Comparison of ENCODE assay signal across 1 cellular context in the genomic region with DNA sequence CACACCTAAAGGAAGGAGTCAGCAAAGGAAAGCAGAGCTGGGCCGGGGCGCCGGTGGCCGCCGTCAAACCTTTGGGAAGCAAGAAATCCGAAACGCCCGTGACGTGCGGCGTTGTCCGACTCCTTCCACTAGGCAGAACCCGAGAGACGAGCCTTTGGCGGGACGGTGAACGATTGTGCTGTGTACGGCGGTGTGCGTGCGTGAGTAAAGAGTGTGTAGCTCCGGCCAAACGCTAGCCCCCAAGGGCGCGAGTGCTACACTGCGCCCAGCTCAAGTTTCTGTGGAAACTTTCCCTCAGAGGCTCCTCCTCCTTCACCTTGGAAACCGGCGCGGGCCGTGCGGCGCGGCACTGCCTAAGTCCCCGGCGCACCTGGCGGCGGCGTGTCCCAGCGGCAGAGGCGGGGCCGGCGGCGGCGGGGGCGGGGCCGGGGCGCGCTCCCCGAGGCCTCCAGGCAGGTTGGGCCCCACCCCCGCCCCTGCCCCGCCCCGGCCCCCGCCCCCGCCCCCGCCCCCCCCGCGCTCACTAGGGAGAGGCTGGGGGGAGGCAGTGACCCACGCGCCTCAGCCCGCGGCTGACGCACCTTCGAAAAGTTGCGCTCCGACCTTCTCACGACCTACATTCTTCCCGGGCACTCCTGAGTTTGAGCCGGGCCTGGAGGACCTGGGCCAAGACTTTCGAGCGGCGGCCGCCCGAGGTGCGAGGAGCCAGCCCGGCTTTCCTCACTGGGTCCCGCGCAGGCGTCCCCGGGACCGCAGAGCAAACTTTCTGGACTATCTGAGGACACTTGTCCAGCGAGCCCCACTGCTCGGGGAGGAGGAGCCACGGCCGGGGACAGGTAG.
TF ChIP-seq lines count a peak whose summit lies in the region.

A gene (plus strand): TSS at position 547 of the 840 bp plus-strand sequence. CDS start 157,084 bp downstream, outside the sequence.

TF ChIP-seq in HepG2, 621 proteins besides CTCF, POLR2A, EP300 and RAD21 (continued from another document):
- TF ChIP-seq, protein P1, sequence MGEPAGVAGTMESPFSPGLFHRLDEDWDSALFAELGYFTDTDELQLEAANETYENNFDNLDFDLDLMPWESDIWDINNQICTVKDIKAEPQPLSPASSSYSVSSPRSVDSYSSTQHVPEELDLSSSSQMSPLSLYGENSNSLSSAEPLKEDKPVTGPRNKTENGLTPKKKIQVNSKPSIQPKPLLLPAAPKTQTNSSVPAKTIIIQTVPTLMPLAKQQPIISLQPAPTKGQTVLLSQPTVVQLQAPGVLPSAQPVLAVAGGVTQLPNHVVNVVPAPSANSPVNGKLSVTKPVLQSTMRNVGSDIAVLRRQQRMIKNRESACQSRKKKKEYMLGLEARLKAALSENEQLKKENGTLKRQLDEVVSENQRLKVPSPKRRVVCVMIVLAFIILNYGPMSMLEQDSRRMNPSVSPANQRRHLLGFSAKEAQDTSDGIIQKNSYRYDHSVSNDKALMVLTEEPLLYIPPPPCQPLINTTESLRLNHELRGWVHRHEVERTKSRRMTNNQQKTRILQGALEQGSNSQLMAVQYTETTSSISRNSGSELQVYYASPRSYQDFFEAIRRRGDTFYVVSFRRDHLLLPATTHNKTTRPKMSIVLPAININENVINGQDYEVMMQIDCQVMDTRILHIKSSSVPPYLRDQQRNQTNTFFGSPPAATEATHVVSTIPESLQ (CRISPR knock-in tag; conservative IDR thresholded peaks at IDR 0.05) = no peak
- TF ChIP-seq ELF3 (CRISPR knock-in tag; IDR thresholded peaks at IDR 0.05) = peak; percentile 30; the same call in 1 of the 2 replicates
- peak; percentile 26; the same call in 1 of the 2 replicates for TF ChIP-seq THAP11 (CRISPR knock-in tag; IDR thresholded peaks at IDR 0.05)
- TF ChIP-seq MIXL1 (CRISPR knock-in tag; IDR thresholded peaks at IDR 0.05) = no peak
- 0 out of 2 replicates have a peak, but pooled peaks have one; percentile 7 for TF ChIP-seq PPARG (CRISPR knock-in tag; conservative IDR thresholded peaks at IDR 0.05)
- TF ChIP-seq ZNF569 (CRISPR knock-in tag; IDR thresholded peaks at IDR 0.05; ENCODE audit: borderline replicate concordance) = no peak
- TF ChIP-seq MEIS1 (CRISPR knock-in tag; IDR thresholded peaks at IDR 0.05; ENCODE audit: borderline replicate concordance) = no peak
- TF ChIP-seq SIN3B (IDR thresholded peaks at IDR 0.05; ENCODE audit: low read length) = no peak
- TF ChIP-seq, protein P2, sequence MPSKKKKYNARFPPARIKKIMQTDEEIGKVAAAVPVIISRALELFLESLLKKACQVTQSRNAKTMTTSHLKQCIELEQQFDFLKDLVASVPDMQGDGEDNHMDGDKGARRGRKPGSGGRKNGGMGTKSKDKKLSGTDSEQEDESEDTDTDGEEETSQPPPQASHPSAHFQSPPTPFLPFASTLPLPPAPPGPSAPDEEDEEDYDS (CRISPR knock-in tag; IDR thresholded peaks at IDR 0.05) = peak; percentile 61; the same call in 1 of the 2 replicates
- TF ChIP-seq ZNF891 (CRISPR knock-in tag; IDR thresholded peaks at IDR 0.05) = no peak
- peak; percentile 91 for TF ChIP-seq HNRNPLL (IDR thresholded peaks at IDR 0.05; ENCODE audit: low read depth, low read length, poor library complexity, severe bottlenecking)
- TF ChIP-seq CCDC6 (CRISPR knock-in tag; IDR thresholded peaks at IDR 0.05) = peak; percentile 65
- TF ChIP-seq, protein P3, sequence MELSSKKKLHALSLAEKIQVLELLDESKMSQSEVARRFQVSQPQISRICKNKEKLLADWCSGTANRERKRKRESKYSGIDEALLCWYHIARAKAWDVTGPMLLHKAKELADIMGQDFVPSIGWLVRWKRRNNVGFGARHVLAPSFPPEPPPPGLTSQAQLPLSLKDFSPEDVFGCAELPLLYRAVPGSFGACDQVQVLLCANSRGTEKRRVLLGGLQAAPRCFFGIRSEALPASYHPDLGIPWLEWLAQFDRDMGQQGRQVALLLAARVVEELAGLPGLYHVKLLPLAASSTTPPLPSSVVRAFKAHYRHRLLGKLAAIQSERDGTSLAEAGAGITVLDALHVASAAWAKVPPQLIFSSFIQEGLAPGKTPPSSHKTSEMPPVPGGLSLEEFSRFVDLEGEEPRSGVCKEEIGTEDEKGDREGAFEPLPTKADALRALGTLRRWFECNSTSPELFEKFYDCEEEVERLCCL (CRISPR knock-in tag; IDR thresholded peaks at IDR 0.05; ENCODE audit: borderline replicate concordance) = 0 out of 2 replicates have a peak, but pooled peaks have one; percentile 45
- no peak for TF ChIP-seq JUND (CRISPR knock-in tag; IDR thresholded peaks at IDR 0.05)
- 0 out of 2 replicates have a peak, but pooled peaks have one; percentile 7 for TF ChIP-seq ZNF572 (CRISPR knock-in tag; IDR thresholded peaks at IDR 0.05)
- TF ChIP-seq ZNF761 (CRISPR knock-in tag; conservative IDR thresholded peaks at IDR 0.05) = 0 out of 2 replicates have a peak, but pooled peaks have one; percentile 28
- TF ChIP-seq SAFB2 (CRISPR knock-in tag; IDR thresholded peaks at IDR 0.05; ENCODE audit: borderline replicate concordance, low read depth) = no peak
- TF ChIP-seq, protein P4, sequence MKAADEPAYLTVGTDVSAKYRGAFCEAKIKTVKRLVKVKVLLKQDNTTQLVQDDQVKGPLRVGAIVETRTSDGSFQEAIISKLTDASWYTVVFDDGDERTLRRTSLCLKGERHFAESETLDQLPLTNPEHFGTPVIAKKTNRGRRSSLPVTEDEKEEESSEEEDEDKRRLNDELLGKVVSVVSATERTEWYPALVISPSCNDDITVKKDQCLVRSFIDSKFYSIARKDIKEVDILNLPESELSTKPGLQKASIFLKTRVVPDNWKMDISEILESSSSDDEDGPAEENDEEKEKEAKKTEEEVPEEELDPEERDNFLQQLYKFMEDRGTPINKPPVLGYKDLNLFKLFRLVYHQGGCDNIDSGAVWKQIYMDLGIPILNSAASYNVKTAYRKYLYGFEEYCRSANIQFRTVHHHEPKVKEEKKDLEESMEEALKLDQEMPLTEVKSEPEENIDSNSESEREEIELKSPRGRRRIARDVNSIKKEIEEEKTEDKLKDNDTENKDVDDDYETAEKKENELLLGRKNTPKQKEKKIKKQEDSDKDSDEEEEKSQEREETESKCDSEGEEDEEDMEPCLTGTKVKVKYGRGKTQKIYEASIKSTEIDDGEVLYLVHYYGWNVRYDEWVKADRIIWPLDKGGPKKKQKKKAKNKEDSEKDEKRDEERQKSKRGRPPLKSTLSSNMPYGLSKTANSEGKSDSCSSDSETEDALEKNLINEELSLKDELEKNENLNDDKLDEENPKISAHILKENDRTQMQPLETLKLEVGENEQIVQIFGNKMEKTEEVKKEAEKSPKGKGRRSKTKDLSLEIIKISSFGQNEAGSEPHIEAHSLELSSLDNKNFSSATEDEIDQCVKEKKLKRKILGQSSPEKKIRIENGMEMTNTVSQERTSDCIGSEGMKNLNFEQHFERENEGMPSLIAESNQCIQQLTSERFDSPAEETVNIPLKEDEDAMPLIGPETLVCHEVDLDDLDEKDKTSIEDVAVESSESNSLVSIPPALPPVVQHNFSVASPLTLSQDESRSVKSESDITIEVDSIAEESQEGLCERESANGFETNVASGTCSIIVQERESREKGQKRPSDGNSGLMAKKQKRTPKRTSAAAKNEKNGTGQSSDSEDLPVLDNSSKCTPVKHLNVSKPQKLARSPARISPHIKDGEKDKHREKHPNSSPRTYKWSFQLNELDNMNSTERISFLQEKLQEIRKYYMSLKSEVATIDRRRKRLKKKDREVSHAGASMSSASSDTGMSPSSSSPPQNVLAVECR (CRISPR knock-in tag; IDR thresholded peaks at IDR 0.05; ENCODE audit: borderline replicate concordance) = peak; percentile 61; the same call in 1 of the 2 replicates
- peak; percentile 31; the same call in 1 of the 2 replicates for TF ChIP-seq KMT2A (CRISPR knock-in tag; IDR thresholded peaks at IDR 0.05)
